In genomic region chr13:110915057-110915873, GRCh38 we compare ENCODE assay signal across 8 cellular contexts. TPM values are rescaled to one million over a fixed set of nuclear protein-coding genes. Genes with fewer than 3 reads are reported as not detected.
DNase-seq lines count a peak whose midpoint lies in the region; ATAC-seq and TF ChIP-seq lines count a peak whose summit lies in the region.

Gene ANKRD10 (minus strand): TSS chr13:110915069. CDS start chr13:110914934, 135 bp downstream.

- DNase-seq in DMS79 (lab: John Stamatoyannopoulos, UW) = peak; percentile 100
- DNase-seq in KG1 (lab: John Stamatoyannopoulos, UW) = peak; percentile 99
- DNase-seq in activated T-cell treated with anti-CD3 and anti-CD28 coated beads, Interleukin-2, amount 50 U/mL, for 24 hours = peak; percentile 99
- DNase-seq in stimulated activated CD8-positive, alpha-beta memory T cell treated with anti-CD3 and anti-CD28 coated beads, Interleukin-7, amount 100 ng/mL, for 24 hours (ENCODE audit: low read depth) = peak; percentile 91

- H3K27me3 ChIP-seq in esophagus (ENCODE audit: control insufficient read depth in 1 of 2, insufficient read depth in 2 of 2, low read length in 2 of 2) (no peaks in the 10 kb centered on the region), muscle layer of colon (ENCODE audit: control insufficient read depth in 1 of 2, insufficient read depth in 2 of 2, low read length in 2 of 2) (no peaks in the 10 kb centered on the region)

- no peaks in the 10 kb centered on the region for H3K27me3 Mint-ChIP-seq in activated T-cell treated with anti-CD3 and anti-CD28 coated beads, Interleukin-2, amount 50 U/mL, for 24 hours

- H3K36me3 Mint-ChIP-seq in activated T-cell treated with anti-CD3 and anti-CD28 coated beads, Interleukin-2, amount 50 U/mL, for 24 hours (ENCODE audit: low read depth) = peaks cover 52% of the 10 kb centered on the region

- ATAC-seq in GM21723 (IDR thresholded peaks at IDR 0.05; ENCODE audit: unreplicated experiment) = peak; percentile 79

- H3K27ac Mint-ChIP-seq in activated T-cell treated with anti-CD3 and anti-CD28 coated beads, Interleukin-2, amount 50 U/mL, for 24 hours = peak within 1 kb of the TSS; percentile 96

- peaks cover 51% of the 10 kb centered on the region for H3K4me1 Mint-ChIP-seq in activated T-cell treated with anti-CD3 and anti-CD28 coated beads, Interleukin-2, amount 50 U/mL, for 24 hours (ENCODE audit: low read depth)

- H3K36me3 ChIP-seq in esophagus (ENCODE audit: control insufficient read depth in 2 of 2, insufficient read depth in 2 of 2, low read length in 1 of 2) (peaks cover 0 to 2% of the 10 kb centered on the region in 2 donors), muscle layer of colon (ENCODE audit: insufficient read depth, low read length) (peaks cover 2% of the 10 kb centered on the region)

- H3K4me3 ChIP-seq in esophagus (ENCODE audit: low read depth in 1 of 2, low read length in 2 of 2) (peak within 1 kb of the TSS; percentile 88 to 93), muscle layer of colon (ENCODE audit: low read depth in 1 of 2, low read length in 2 of 2) (peak within 1 kb of the TSS; percentile 88 to 93)

- H3K4me1 ChIP-seq in esophagus (ENCODE audit: control insufficient read depth in 2 of 2, insufficient read depth in 2 of 2, low read length in 1 of 2) (peaks cover 2 to 3% of the 10 kb centered on the region in 2 donors), muscle layer of colon (ENCODE audit: insufficient read depth, low read length) (peaks cover 27% of the 10 kb centered on the region)

- H3K9me3 Mint-ChIP-seq in activated T-cell treated with anti-CD3 and anti-CD28 coated beads, Interleukin-2, amount 50 U/mL, for 24 hours = no peaks in the 10 kb centered on the region

- peak within 1 kb of the TSS; percentile 95 to 97 for H3K27ac ChIP-seq in esophagus (ENCODE audit: low read depth in 2 of 2, low read length in 1 of 2)
- H3K27ac ChIP-seq in muscle layer of colon (ENCODE audit: low read depth, low read length) = peak within 1 kb of the TSS; percentile 99

- WGBS in esophagus, 2 donors = 1% methylated on average over 66 to 81 of the region's 81 CpGs

- no peaks in the 10 kb centered on the region for H3K9me3 ChIP-seq in esophagus (ENCODE audit: control insufficient read depth in 2 of 2, insufficient read depth in 1 of 2, low read depth in 1 of 2, low read length in 1 of 2)
- H3K9me3 ChIP-seq in muscle layer of colon (ENCODE audit: low read length) = no peaks in the 10 kb centered on the region

- H3K4me3 Mint-ChIP-seq in activated T-cell treated with anti-CD3 and anti-CD28 coated beads, Interleukin-2, amount 50 U/mL, for 24 hours = peak within 1 kb of the TSS; percentile 89

- H3K9ac ChIP-seq in muscle layer of colon (ENCODE audit: low read length) = peak within 1 kb of the TSS; percentile 77

TF ChIP-seq in PFSK-1, 5 proteins besides CTCF, POLR2A, EP300 and RAD21:
- TF ChIP-seq POLR2AphosphoS5 (IDR thresholded peaks at IDR 0.05; ENCODE audit: low read depth, low read length) = peak; percentile 30; the same call in 1 of the 2 replicates
- TF ChIP-seq, protein P1, sequence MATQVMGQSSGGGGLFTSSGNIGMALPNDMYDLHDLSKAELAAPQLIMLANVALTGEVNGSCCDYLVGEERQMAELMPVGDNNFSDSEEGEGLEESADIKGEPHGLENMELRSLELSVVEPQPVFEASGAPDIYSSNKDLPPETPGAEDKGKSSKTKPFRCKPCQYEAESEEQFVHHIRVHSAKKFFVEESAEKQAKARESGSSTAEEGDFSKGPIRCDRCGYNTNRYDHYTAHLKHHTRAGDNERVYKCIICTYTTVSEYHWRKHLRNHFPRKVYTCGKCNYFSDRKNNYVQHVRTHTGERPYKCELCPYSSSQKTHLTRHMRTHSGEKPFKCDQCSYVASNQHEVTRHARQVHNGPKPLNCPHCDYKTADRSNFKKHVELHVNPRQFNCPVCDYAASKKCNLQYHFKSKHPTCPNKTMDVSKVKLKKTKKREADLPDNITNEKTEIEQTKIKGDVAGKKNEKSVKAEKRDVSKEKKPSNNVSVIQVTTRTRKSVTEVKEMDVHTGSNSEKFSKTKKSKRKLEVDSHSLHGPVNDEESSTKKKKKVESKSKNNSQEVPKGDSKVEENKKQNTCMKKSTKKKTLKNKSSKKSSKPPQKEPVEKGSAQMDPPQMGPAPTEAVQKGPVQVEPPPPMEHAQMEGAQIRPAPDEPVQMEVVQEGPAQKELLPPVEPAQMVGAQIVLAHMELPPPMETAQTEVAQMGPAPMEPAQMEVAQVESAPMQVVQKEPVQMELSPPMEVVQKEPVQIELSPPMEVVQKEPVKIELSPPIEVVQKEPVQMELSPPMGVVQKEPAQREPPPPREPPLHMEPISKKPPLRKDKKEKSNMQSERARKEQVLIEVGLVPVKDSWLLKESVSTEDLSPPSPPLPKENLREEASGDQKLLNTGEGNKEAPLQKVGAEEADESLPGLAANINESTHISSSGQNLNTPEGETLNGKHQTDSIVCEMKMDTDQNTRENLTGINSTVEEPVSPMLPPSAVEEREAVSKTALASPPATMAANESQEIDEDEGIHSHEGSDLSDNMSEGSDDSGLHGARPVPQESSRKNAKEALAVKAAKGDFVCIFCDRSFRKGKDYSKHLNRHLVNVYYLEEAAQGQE (IDR thresholded peaks at IDR 0.05; ENCODE audit: insufficient read depth in 1 of 2, low read depth in 2 of 2, low read length in 2 of 2) = no peak
- TF ChIP-seq FOXP2 (optimal IDR thresholded peaks at IDR 0.05; ENCODE audit: borderline replicate concordance, extremely low read depth, extremely low read length, insufficient read depth) = peak; percentile 86

RNA-seq across cellular contexts. Expression of gene ANKRD10, which starts in this region (rescaled TPM):
- 34.3 TPM for polyA plus RNA-seq in PFSK-1 (2012; ENCODE audit: insufficient read length, low read depth)
- polyA plus RNA-seq in esophagus = 10 to 100 TPM; 19.7 to 34.4 TPM

Comparison
In these comparisons a context has a peak if more than half of its experiments do, and no peak if none do; other contexts are left out.
1. Peak in every context shown above with its lines: DNase-seq, ATAC-seq, H3K4me3 ChIP-seq and H3K27ac ChIP-seq.